In genomic region chr5:102922839-102923477, GRCh38 we compare ENCODE assay signal across 24 cellular contexts.
DNase-seq lines count a peak whose midpoint lies in the region; ATAC-seq and TF ChIP-seq lines count a peak whose summit lies in the region.
"Had no signal": no experiment of that assay in that cellular context is flagged by ENCODE, and none has a peak within 500 bp of the region (broad histone marks: within the 10 kb centered on the region; RNA-seq: fewer than 3 reads in every experiment).

No MANE protein-coding gene starts in this region.

- no peaks in the 10 kb centered on the region for H3K36me3 Mint-ChIP-seq in WTC11

- H3K27me3 Mint-ChIP-seq in WTC11 (ENCODE audit: low read depth), result no peaks in the 10 kb centered on the region
- H3K27me3 Mint-ChIP-seq: activated CD4-positive, alpha-beta T cell treated with anti-CD3 and anti-CD28 coated beads for 36 hours had no signal

- ATAC-seq in mucosa of descending colon (peak; percentile 90), WTC11 (no peak), body of pancreas (no peak)
- ATAC-seq: activated CD4-positive, alpha-beta T cell treated with anti-CD3 and anti-CD28 coated beads for 36 hours; activated T-cell treated with anti-CD3 and anti-CD28 coated beads, Interleukin-2, amount 50 U/mL, for 4 hours; CD8-positive, alpha-beta T cell had no signal

- TF ChIP-seq POLR2A in body of pancreas (IDR thresholded peaks at IDR 0.05), result no peak

- H3K27me3 ChIP-seq in BE2C, result no peaks in the 10 kb centered on the region
- no peaks in the 10 kb centered on the region for H3K27me3 ChIP-seq in body of pancreas
- H3K27me3 ChIP-seq: ascending aorta, sigmoid colon had no signal

- peaks cover 16% of the 10 kb centered on the region for H3K4me1 Mint-ChIP-seq in WTC11
- H3K4me1 Mint-ChIP-seq: activated CD4-positive, alpha-beta T cell treated with anti-CD3 and anti-CD28 coated beads for 36 hours had no signal

- CTCF ChIA-PET in WTC11 (lab: Charles Lee), result no interaction called here

- POLR2A ChIA-PET in WTC11 (lab: Charles Lee), result no interaction called here

- H3K4me3 ChIP-seq in BE2C (ENCODE audit: low read depth, low read length) (no peak overlapping the region), mucosa of descending colon (no peak overlapping the region), body of pancreas (no peak overlapping the region)
- H3K4me3 ChIP-seq: ascending aorta, sigmoid colon had no signal

- intact Hi-C loops in mucosa of descending colon (cut with DNase I, micrococcal nuclease), result no loop called here
- intact Hi-C loops in body of pancreas (cut with DNase I), result no loop called here

- no peak overlapping the region for H3K27ac Mint-ChIP-seq in WTC11
- H3K27ac Mint-ChIP-seq: activated CD4-positive, alpha-beta T cell treated with anti-CD3 and anti-CD28 coated beads for 36 hours; activated naive CD4-positive, alpha-beta T cell treated with anti-CD3 and anti-CD28 coated beads for 36 hours; CD8-positive, alpha-beta T cell; nephron progenitor cell had no signal

- no peak overlapping the region for H3K4me3 Mint-ChIP-seq in WTC11
- H3K4me3 Mint-ChIP-seq: activated CD4-positive, alpha-beta T cell treated with anti-CD3 and anti-CD28 coated beads for 36 hours; activated naive CD4-positive, alpha-beta T cell treated with anti-CD3 and anti-CD28 coated beads for 36 hours; activated T-cell treated with anti-CD3 and anti-CD28 coated beads, Interleukin-2, amount 50 U/mL, for 4 hours; CD8-positive, alpha-beta T cell; nephron progenitor cell had no signal

- 72 to 73% methylated on average over 4 of the region's 4 CpGs for WGBS in body of pancreas, 2 donors

- H3K36me3 ChIP-seq in BE2C, result no peaks in the 10 kb centered on the region; the same call in 1 of the 2 replicates
- no peaks in the 10 kb centered on the region for H3K36me3 ChIP-seq in mucosa of descending colon (ENCODE audit: low read depth)
- peaks cover 0 to 6% of the 10 kb centered on the region in 2 donors for H3K36me3 ChIP-seq in body of pancreas (replicated peaks in 1 of 2; ENCODE audit: insufficient read depth in 1 of 2, low read depth in 2 of 2)

- DNase-seq in BE2C, result peak; percentile 14
- DNase-seq in HCEC 1CT, result peak; percentile 7
- DNase-seq in dermis microvascular lymphatic vessel endothelial cell (ENCODE audit: low read depth in 2 of 2), result peak; percentile 63 to 80
- DNase-seq in mucosa of descending colon, result peak in 1 of 3 donors; percentile 31
- no peak for DNase-seq in WTC11 (ENCODE audit: low spot score)
- no peak for DNase-seq in body of pancreas
- DNase-seq in HPDE6-E6E7 (ENCODE audit: extremely low spot score), result no peak
- DNase-seq: activated CD4-positive, alpha-beta T cell treated with anti-CD3 and anti-CD28 coated beads for 36 hours; activated naive CD4-positive, alpha-beta T cell treated with anti-CD3 and anti-CD28 coated beads for 36 hours; activated T-cell treated with anti-CD3 and anti-CD28 coated beads, Interleukin-2, amount 50 U/mL, for 4 hours; CD8-positive, alpha-beta T cell; cerebellar nuclear complex; DMS153; effector CD4-positive, alpha-beta T cell; erythroblast; NCI-H1694; NCI-H2171 treated with DMSO at 0.1 percent for 48 hours; NCI-H526 treated with DMSO at 0.1 percent for 48 hours; nephron progenitor cell; sigmoid colon; stimulated activated CD4-positive, alpha-beta T cell treated with anti-CD3 and anti-CD28 coated beads, Interleukin-15, amount 100 ng/mL, for 24 hours; substantia nigra had no signal

- H3K27ac ChIP-seq in body of pancreas, result no peak overlapping the region
- H3K27ac ChIP-seq: parathyroid adenoma, sigmoid colon had no signal

- H3K4me1 ChIP-seq in BE2C (peaks cover 20% of the 10 kb centered on the region), mucosa of descending colon (ENCODE audit: low read depth) (peaks cover 4% of the 10 kb centered on the region), body of pancreas (no peaks in the 10 kb centered on the region)
- H3K4me1 ChIP-seq: parathyroid adenoma had no signal

- H3K9me3 Mint-ChIP-seq in WTC11, result no peaks in the 10 kb centered on the region
- H3K9me3 Mint-ChIP-seq: activated naive CD4-positive, alpha-beta T cell treated with anti-CD3 and anti-CD28 coated beads for 36 hours; activated T-cell treated with anti-CD3 and anti-CD28 coated beads, Interleukin-2, amount 50 U/mL, for 4 hours; CD8-positive, alpha-beta T cell; nephron progenitor cell had no signal

- TF ChIP-seq CTCF in BE2C (IDR thresholded peaks at IDR 0.05; ENCODE audit: low read depth, low read length) (no peak), mucosa of descending colon (IDR thresholded peaks at IDR 0.05) (no peak), WTC11 (IDR thresholded peaks at IDR 0.05) (no peak), body of pancreas (IDR thresholded peaks at IDR 0.05) (no peak)

- H3K9me3 ChIP-seq in BE2C (no peaks in the 10 kb centered on the region), mucosa of descending colon (no peaks in the 10 kb centered on the region), body of pancreas (no peaks in the 10 kb centered on the region)
- H3K9me3 ChIP-seq: ascending aorta, sigmoid colon had no signal

TF ChIP-seq in WTC11, 78 proteins besides CTCF, POLR2A, EP300 and RAD21 (continues in another document):
- TF ChIP-seq TP53 (CRISPR knock-in tag; IDR thresholded peaks at IDR 0.05) (no peak), AR (CRISPR knock-in tag; IDR thresholded peaks at IDR 0.05) (no peak), SMAD3 (CRISPR knock-in tag; IDR thresholded peaks at IDR 0.05; ENCODE audit: borderline replicate concordance) (no peak), USF2 (CRISPR knock-in tag; IDR thresholded peaks at IDR 0.05) (no peak), FOXJ3 (CRISPR knock-in tag; IDR thresholded peaks at IDR 0.05; ENCODE audit: borderline replicate concordance) (no peak), ZNF219 (CRISPR knock-in tag; IDR thresholded peaks at IDR 0.05; ENCODE audit: borderline replicate concordance) (no peak), PRDM15 (CRISPR knock-in tag; IDR thresholded peaks at IDR 0.05) (no peak), ESRRA (CRISPR knock-in tag; IDR thresholded peaks at IDR 0.05; ENCODE audit: borderline replicate concordance) (no peak), CBFB (CRISPR knock-in tag; IDR thresholded peaks at IDR 0.05; ENCODE audit: low read depth) (no peak), NFE2L1 (CRISPR knock-in tag; IDR thresholded peaks at IDR 0.05) (no peak)

Comparison
In these comparisons a context has a peak if more than half of its experiments do, and no peak if none do; other contexts are left out.
1. DNase-seq: peak in BE2C (single experiment), HCEC 1CT (single experiment) and dermis microvascular lymphatic vessel endothelial cell (2 of 2); none in WTC11 (single experiment), body of pancreas (0 of 4) and HPDE6-E6E7 (single experiment).